Comparison of ENCODE assay signal across 24 cellular contexts in genomic region chr15:71089801-71090200, GRCh38. TPM values are rescaled to one million over a fixed set of nuclear protein-coding genes. Genes with fewer than 3 reads are reported as not detected.
"Had no signal": no experiment of that assay in that cellular context is flagged by ENCODE, and none has a peak within 500 bp of the region (broad histone marks: within the 10 kb centered on the region; RNA-seq: fewer than 3 reads in every experiment).

No MANE protein-coding gene starts in this region.

- H3K4me3 ChIP-seq: neural progenitor cell, ovary, psoas muscle, right lobe of liver, sigmoid colon, stomach, thoracic aorta, thyroid gland, tibial nerve, upper lobe of left lung had no signal

- ATAC-seq: natural killer cell; psoas muscle; right cardiac atrium; right lobe of liver; stimulated activated effector memory CD8-positive, alpha-beta T cell treated with anti-CD3 and anti-CD28 coated beads, Interleukin-12 subunit alpha, Interleukin-12 subunit beta, amount 100 ng/mL, for 72 hours; stimulated activated naive B cell treated with anti-CD40 and anti-IgM and Interleukin-4, amounts not matched to agents 10 μg/mL and 1 μg/mL and 100 μg/mL, for 72 hours had no signal

- H3K36me3 ChIP-seq: neural progenitor cell, ovary, right lobe of liver, sigmoid colon, stomach, thoracic aorta, thyroid gland, tibial nerve, upper lobe of left lung had no signal

- H3K9me3 ChIP-seq: ovary, psoas muscle, right lobe of liver, thoracic aorta, thyroid gland had no signal

- H3K27ac ChIP-seq: neural progenitor cell, ovary, parathyroid adenoma, psoas muscle, right lobe of liver, sigmoid colon, stomach, thoracic aorta, thyroid gland, tibial nerve, upper lobe of left lung had no signal

- H3K4me1 ChIP-seq: parathyroid adenoma, psoas muscle, right lobe of liver, sigmoid colon, tibial nerve, upper lobe of left lung had no signal

- H3K27me3 ChIP-seq: neural progenitor cell, ovary, right lobe of liver, stomach, thyroid gland, tibial nerve, upper lobe of left lung had no signal

- DNase-seq: natural killer cell; occipital lobe; ovary; posterior cingulate gyrus; psoas muscle; right cardiac atrium; right lobe of liver; sigmoid colon; small intestine; stimulated activated CD4-positive, alpha-beta T cell treated with anti-CD3 and anti-CD28 coated beads, Interleukin-15, amount 100 ng/mL, for 24 hours; stimulated activated CD4-positive, alpha-beta T cell treated with anti-CD3 and anti-CD28 coated beads, Interleukin-2, amount 100 ng/mL, for 24 hours; stimulated activated CD4-positive, alpha-beta T cell treated with anti-CD3 and anti-CD28 coated beads, Interleukin-2, amount 100 ng/mL, for 48 hours; stimulated activated CD4-positive, alpha-beta T cell treated with anti-CD3 and anti-CD28 coated beads, Interleukin-4, amount 100 ng/mL, for 24 hours; stimulated activated naive B cell treated with anti-CD40 and anti-IgM and Interleukin-4, amounts not matched to agents 10 μg/mL and 1 μg/mL and 100 μg/mL, for 72 hours; stimulated activated naive CD4-positive, alpha-beta T cell treated with Interleukin-2 at 50 U/mL for 16 hours; stomach; thyroid gland; trophoblast cell; upper lobe of left lung had no signal

RNA-seq across cellular contexts. Expression of gene THSD4, which starts 25.5 kb away (rescaled TPM):
- total RNA-seq: natural killer cell had no signal
